16 cellular contexts compared by ENCODE assay signal in genomic region chr1:29245261-29245660, GRCh38. TPM values are rescaled to one million over a fixed set of nuclear protein-coding genes. Genes with fewer than 3 reads are reported as not detected.
DNase-seq lines count a peak whose midpoint lies in the region; ATAC-seq, FAIRE-seq and TF ChIP-seq lines count a peak whose summit lies in the region.
"Had no signal": no experiment of that assay in that cellular context is flagged by ENCODE, and none has a peak within 500 bp of the region (broad histone marks: within the 10 kb centered on the region; RNA-seq: fewer than 3 reads in every experiment).

No MANE protein-coding gene starts in this region.

- CTCF ChIA-PET in HepG2 (lab: Yijun Ruan, JAX; ENCODE audit: low intra/inter-chr PET ratio, low total read pairs): no interaction called here
- CTCF ChIA-PET in RWPE1 (lab: Yijun Ruan, JAX): interaction anchor here (0.6 to 1.1 kb wide), 7 partner anchors 10 to 1135 kb away, joined by 3 to 4 read pairs (median 4); no protein-coding TSS in a partner anchor

- H3K9ac ChIP-seq in HepG2 (ENCODE audit: insufficient read depth, low read depth, low read length) (no peak overlapping the region), mesendoderm (ENCODE audit: low read length) (no peak overlapping the region)

- no peaks in the 10 kb centered on the region for H3K9me3 Mint-ChIP-seq in chondrocyte (ENCODE audit: low read depth)
- H3K9me3 Mint-ChIP-seq: CD4-positive, alpha-beta memory T cell; GM23338; H9 had no signal

- no peak for TF ChIP-seq CTCF in HepG2 (CRISPR knock-in tag; IDR thresholded peaks at IDR 0.05)
- TF ChIP-seq CTCF in right lobe of liver (IDR thresholded peaks at IDR 0.05): no peak
- no peak for TF ChIP-seq CTCF in RWPE1 (conservative IDR thresholded peaks at IDR 0.05; ENCODE audit: low read depth)
- no peak for TF ChIP-seq CTCF in chondrocyte (IDR thresholded peaks at IDR 0.05)
- TF ChIP-seq CTCF in thyroid gland (IDR thresholded peaks at IDR 0.05): no peak

- POLR2A ChIA-PET in HepG2 (lab: Yijun Ruan, JAX): no interaction called here
- POLR2A ChIA-PET in RWPE1 (lab: Yijun Ruan, JAX; ENCODE audit: low non-redundant PET): no interaction called here

- no peak overlapping the region for H3K18ac ChIP-seq in mesendoderm (ENCODE audit: low read length)

- FAIRE-seq in HepG2 (lab: Jason Lieb, UNC): no peak
- FAIRE-seq: D721Med, G401.6, GM19239 had no signal

- no peak overlapping the region for H3K4me3 Mint-ChIP-seq in chondrocyte (ENCODE audit: unreplicated experiment)
- H3K4me3 Mint-ChIP-seq: B cell; CD4-positive, alpha-beta memory T cell; GM23338; H9 had no signal

- no peaks in the 10 kb centered on the region for H3K9me3 ChIP-seq in HepG2 (ENCODE audit: low read length)
- no peaks in the 10 kb centered on the region for H3K9me3 ChIP-seq in right lobe of liver
- no peaks in the 10 kb centered on the region for H3K9me3 ChIP-seq in thyroid gland

- H3K4me1 ChIP-seq in HepG2 (ENCODE audit: insufficient read depth, low read length): peaks cover 45% of the 10 kb centered on the region
- peaks cover 0 to 7% (median 0%) of the 10 kb centered on the region in 4 donors for H3K4me1 ChIP-seq in right lobe of liver
- peaks cover 46% of the 10 kb centered on the region for H3K4me1 ChIP-seq in mesendoderm (ENCODE audit: control insufficient read depth, low read depth, low read length)
- H3K4me1 ChIP-seq in thyroid gland: no peaks in the 10 kb centered on the region

- TF ChIP-seq RAD21 in HepG2 (CRISPR knock-in tag; IDR thresholded peaks at IDR 0.05): no peak

- no peak for TF ChIP-seq EP300 in HepG2 (IDR thresholded peaks at IDR 0.05; ENCODE audit: low read depth in 2 of 2, low read length in 2 of 2)
- TF ChIP-seq EP300 in HepG2 (CRISPR knock-in tag; IDR thresholded peaks at IDR 0.05; ENCODE audit: borderline replicate concordance): no peak

- H4K8ac ChIP-seq in mesendoderm (ENCODE audit: low read depth, low read length): no peak overlapping the region

- intact Hi-C loops in HepG2 (cut with micrococcal nuclease; ENCODE audit: unreplicated experiment) (no loop called here), right lobe of liver (cut with DNase I) (loop anchor here in 1 of 2 donors (10.0 kb wide), 1 partner anchor 1140 kb away; no protein-coding TSS in a partner anchor), thyroid gland (cut with DNase I) (no loop called here)

- DNase-seq in HepG2 (ENCODE audit: low spot score) (no peak), right lobe of liver (no peak), RWPE1 (ENCODE audit: low spot score) (no peak), mesendoderm (no peak), chondrocyte (ENCODE audit: low spot score) (no peak), thyroid gland (no peak)
- DNase-seq: 8988T; CD4-positive, alpha-beta memory T cell; H9 had no signal

- H4K5ac ChIP-seq in mesendoderm (ENCODE audit: low read length): no peak overlapping the region

- ATAC-seq in HepG2 (peak; percentile 7; the same call in 1 of the 3 replicates), right lobe of liver (no peak), GM21825 (IDR thresholded peaks at IDR 0.05; ENCODE audit: unreplicated experiment) (no peak), GM21619 (IDR thresholded peaks at IDR 0.05; ENCODE audit: unreplicated experiment) (no peak)

- no peaks in the 10 kb centered on the region for H3K36me3 ChIP-seq in HepG2 (replicated peaks in 1 of 2; ENCODE audit: control insufficient read depth in 1 of 2, insufficient read depth in 2 of 2, low read length in 2 of 2)
- H3K36me3 ChIP-seq in right lobe of liver: no peaks in the 10 kb centered on the region
- no peaks in the 10 kb centered on the region for H3K36me3 ChIP-seq in mesendoderm (ENCODE audit: control insufficient read depth, insufficient read depth, low read length)
- H3K36me3 ChIP-seq in thyroid gland: no peaks in the 10 kb centered on the region

- no peak overlapping the region for H2BK15ac ChIP-seq in mesendoderm (replicated peaks; ENCODE audit: low read depth)

- no TSS peak for BruUV-seq in HepG2 (replicated peaks; lab: Mats Ljungman, UMichigan)

- H3K56ac ChIP-seq in mesendoderm (ENCODE audit: low read length): peak overlapping the region; percentile 60

- no peak overlapping the region for H2BK120ac ChIP-seq in mesendoderm (ENCODE audit: low read depth, low read length)

- no peak overlapping the region for H2AFZ ChIP-seq in HepG2 (ENCODE audit: low read length)
- H2AFZ ChIP-seq: GM23338 had no signal

- H3K4me3 ChIP-seq in HepG2 (replicated peaks in 1 of 3; ENCODE audit: insufficient read depth in 1 of 3, low read depth in 2 of 3, low read length in 3 of 3) (no peak overlapping the region), right lobe of liver (no peak overlapping the region), mesendoderm (ENCODE audit: low read length) (no peak overlapping the region), thyroid gland (replicated peaks in 1 of 3) (no peak overlapping the region)
- H3K4me3 ChIP-seq: GM23338 had no signal

- WGBS in HepG2 (ENCODE audit: low lambda C conversion rate): 89% methylated on average over 5 of the region's 6 CpGs
- 90% methylated on average over 2 of the region's 6 CpGs for WGBS in right lobe of liver (ENCODE audit: insufficient coverage, low coverage, low lambda C conversion rate, missing lambda C conversion rate)
- WGBS in mesendoderm (ENCODE audit: extremely low coverage, insufficient coverage, low lambda C conversion rate): no CpG with 5 or more reads among the region's 6 CpGs
- WGBS in thyroid gland, 2 donors: 81 to 90% methylated on average over 3 to 6 of the region's 6 CpGs

- H3K79me1 ChIP-seq in mesendoderm (ENCODE audit: low read length): peaks cover 43% of the 10 kb centered on the region

- peaks cover 17% of the 10 kb centered on the region for H3K4me1 Mint-ChIP-seq in chondrocyte (ENCODE audit: low read depth)
- H3K4me1 Mint-ChIP-seq: B cell; CD4-positive, alpha-beta memory T cell had no signal

- no peak overlapping the region for H3K27ac Mint-ChIP-seq in chondrocyte (ENCODE audit: unreplicated experiment)
- H3K27ac Mint-ChIP-seq: B cell; CD4-positive, alpha-beta memory T cell; GM23338; H9 had no signal

- no peaks in the 10 kb centered on the region for H3K27me3 Mint-ChIP-seq in chondrocyte (ENCODE audit: low read depth)

- peak overlapping the region; percentile 76 for H2AK5ac ChIP-seq in mesendoderm (ENCODE audit: low read length)

- peaks cover 22% of the 10 kb centered on the region for H4K20me1 ChIP-seq in HepG2 (ENCODE audit: insufficient read depth, low read length)

- H3K79me2 ChIP-seq in HepG2 (ENCODE audit: insufficient read depth, low read length) (peaks cover 30% of the 10 kb centered on the region), mesendoderm (ENCODE audit: control insufficient read depth, insufficient read depth, low read length) (peaks cover 63% of the 10 kb centered on the region)

- TF ChIP-seq POLR2A in HepG2 (IDR thresholded peaks at IDR 0.05; ENCODE audit: insufficient read depth in 1 of 2, low read depth in 2 of 2, low read length in 2 of 2) (no peak), right lobe of liver (IDR thresholded peaks at IDR 0.05) (no peak), thyroid gland (IDR thresholded peaks at IDR 0.05) (no peak)

- H3K23ac ChIP-seq in mesendoderm (ENCODE audit: low read length): no peak overlapping the region

- in situ Hi-C loops in HepG2 (cut with HindIII; ENCODE audit: extremely low pct_ligation_motif_present, low pct_unique_long_range_greater_than_20kb): loop anchor here (10.0 kb wide), 1 partner anchor 1470 kb away; no protein-coding TSS in a partner anchor

- no peaks in the 10 kb centered on the region for H3K27me3 ChIP-seq in HepG2 (ENCODE audit: control insufficient read depth in 1 of 2, insufficient read depth in 2 of 2, low read length in 2 of 2)
- H3K27me3 ChIP-seq in right lobe of liver: no peaks in the 10 kb centered on the region
- H3K27me3 ChIP-seq in mesendoderm (ENCODE audit: insufficient read depth, low read length, poor library complexity): no peaks in the 10 kb centered on the region
- no peaks in the 10 kb centered on the region for H3K27me3 ChIP-seq in thyroid gland

- H3K4me2 ChIP-seq in HepG2 (ENCODE audit: low read depth, low read length) (no peak overlapping the region), mesendoderm (ENCODE audit: low read length) (no peak overlapping the region)
- H3K4me2 ChIP-seq: GM23338 had no signal

- H2BK5ac ChIP-seq in mesendoderm (ENCODE audit: low read length): no peak overlapping the region

- no peak overlapping the region for H3K4ac ChIP-seq in mesendoderm (ENCODE audit: low read depth, low read length)

- H3K27ac ChIP-seq in HepG2 (ENCODE audit: extremely low read length, insufficient read depth, low read length): no peak overlapping the region
- no peak overlapping the region for H3K27ac ChIP-seq in right lobe of liver
- H3K27ac ChIP-seq in RWPE1: peak overlapping the region; percentile 17
- H3K27ac ChIP-seq in mesendoderm (ENCODE audit: low read depth, low read length): no peak overlapping the region
- H3K27ac ChIP-seq in thyroid gland: no peak overlapping the region

- H3K36me3 Mint-ChIP-seq in chondrocyte (ENCODE audit: low read depth): no peaks in the 10 kb centered on the region
- H3K36me3 Mint-ChIP-seq: CD4-positive, alpha-beta memory T cell had no signal

RNA-seq across cellular contexts. Expression of gene PTPRU, which starts 8.9 kb away (rescaled TPM):
- 11.0 and 21.6 TPM in 2 replicates for total RNA-seq in HepG2 (2016; rRNA removed; fragmentation: Illumina TruSeq; extraction: Trizol)
- total RNA-seq in HepG2 (2016; cell fraction: cytosol; rRNA removed; fragmentation: Illumina TruSeq; extraction: Trizol; ENCODE audit: low read depth): 3.9 and 4.0 TPM in 2 replicates
- total RNA-seq in HepG2 (2016; cell fraction: insoluble cytoplasmic fraction; rRNA removed; fragmentation: Illumina TruSeq; extraction: Trizol): 9.4 and 20.9 TPM in 2 replicates
- total RNA-seq in HepG2 (2016; cell fraction: membrane; rRNA removed; fragmentation: Illumina TruSeq; extraction: Trizol): 14.5 and 15.1 TPM in 2 replicates
- 20.3 and 29.1 TPM in 2 replicates for total RNA-seq in HepG2 (2016; cell fraction: nucleus; rRNA removed; fragmentation: Illumina TruSeq; extraction: Trizol)
- 22.3 and 27.8 TPM in 2 replicates for polyA plus RNA-seq in HepG2 (2011; rRNA removed)
- 16.2 and 24.5 TPM in 2 replicates for polyA plus RNA-seq in HepG2 (2011; cell fraction: cytosol; rRNA removed)
- 56.1 and 65.4 TPM in 2 replicates for polyA plus RNA-seq in HepG2 (2011; cell fraction: nucleus; rRNA removed)
- 12.1 and 22.3 TPM in 2 replicates for polyA plus RNA-seq in HepG2 (2012)
- 1.8 and 2.3 TPM in 2 replicates for polyA plus RNA-seq in HepG2 (2016; cell fraction: cytosol; fragmentation: Illumina TruSeq; extraction: Trizol; ENCODE audit: low read depth)
- polyA plus RNA-seq in HepG2 (2016; cell fraction: insoluble cytoplasmic fraction; fragmentation: Illumina TruSeq; extraction: Trizol; ENCODE audit: low read depth): 9.7 and 12.0 TPM in 2 replicates
- polyA plus RNA-seq in HepG2 (2016; cell fraction: membrane; fragmentation: Illumina TruSeq; extraction: Trizol; ENCODE audit: low read depth): 6.6 and 8.7 TPM in 2 replicates
- 46.5 and 51.1 TPM in 2 replicates for polyA plus RNA-seq in HepG2 (2016; cell fraction: nucleus; fragmentation: Illumina TruSeq; extraction: Trizol; ENCODE audit: insufficient read depth, low read depth)
- 28.3 and 104 TPM in 2 replicates for polyA minus RNA-seq in HepG2 (2011; rRNA and poly(A)+ RNA removed; ENCODE audit: low replicate concordance)
- polyA minus RNA-seq in HepG2 (2011; cell fraction: cytosol; rRNA and poly(A)+ RNA removed): 33.6 and 37.1 TPM in 2 replicates
- 18.0 and 19.9 TPM in 2 replicates for polyA minus RNA-seq in HepG2 (2011; cell fraction: nucleus; rRNA and poly(A)+ RNA removed)
- 10 to 100 TPM in 4 of 6 experiments, 1 to 10 TPM in 2; 4.8 to 22.3 (median 14.5) TPM for total RNA-seq in right lobe of liver
- polyA plus RNA-seq in mesendoderm (2013, experiment 1 of 2): 25.6 TPM
- polyA plus RNA-seq in mesendoderm (2013, experiment 2 of 2): 25.8 TPM
- total RNA-seq in chondrocyte: 12.6 to 20.7 TPM (median 14.8 TPM) in 3 replicates
- total RNA-seq in thyroid gland: 10 to 100 TPM; 12.4 to 30.0 (median 17.9) TPM
- polyA plus RNA-seq: CD4-positive, alpha-beta memory T cell had no signal

RNA-seq across cellular contexts. Expression of gene MECR, which starts 14.5 kb away (rescaled TPM):
- total RNA-seq in HepG2 (2016; rRNA removed; fragmentation: Illumina TruSeq; extraction: Trizol) (21.2 and 24.9 TPM in 2 replicates), right lobe of liver (10 to 100 TPM; 13.1 to 22.1 (median 15.7) TPM), chondrocyte (15.2 to 24.5 TPM (median 15.6 TPM) in 3 replicates), thyroid gland (10 to 100 TPM; 10.2 to 30.9 (median 18.0) TPM)
- 40.7 and 49.2 TPM in 2 replicates for total RNA-seq in HepG2 (2016; cell fraction: cytosol; rRNA removed; fragmentation: Illumina TruSeq; extraction: Trizol; ENCODE audit: low read depth)
- 18.4 and 19.7 TPM in 2 replicates for total RNA-seq in HepG2 (2016; cell fraction: insoluble cytoplasmic fraction; rRNA removed; fragmentation: Illumina TruSeq; extraction: Trizol)
- total RNA-seq in HepG2 (2016; cell fraction: membrane; rRNA removed; fragmentation: Illumina TruSeq; extraction: Trizol): 43.7 and 46.5 TPM in 2 replicates
- total RNA-seq in HepG2 (2016; cell fraction: nucleus; rRNA removed; fragmentation: Illumina TruSeq; extraction: Trizol): 20.0 and 20.4 TPM in 2 replicates
- 18.8 and 19.0 TPM in 2 replicates for polyA plus RNA-seq in HepG2 (2011; rRNA removed)
- polyA plus RNA-seq in HepG2 (2011; cell fraction: cytosol; rRNA removed): 13.7 and 17.3 TPM in 2 replicates
- 21.4 and 26.7 TPM in 2 replicates for polyA plus RNA-seq in HepG2 (2011; cell fraction: nucleus; rRNA removed)
- polyA plus RNA-seq in HepG2 (2012): 12.7 and 17.0 TPM in 2 replicates
- 61.3 and 62.7 TPM in 2 replicates for polyA plus RNA-seq in HepG2 (2016; cell fraction: cytosol; fragmentation: Illumina TruSeq; extraction: Trizol; ENCODE audit: low read depth)
- polyA plus RNA-seq in HepG2 (2016; cell fraction: insoluble cytoplasmic fraction; fragmentation: Illumina TruSeq; extraction: Trizol; ENCODE audit: low read depth): 17.8 and 18.6 TPM in 2 replicates
- 46.4 and 47.2 TPM in 2 replicates for polyA plus RNA-seq in HepG2 (2016; cell fraction: membrane; fragmentation: Illumina TruSeq; extraction: Trizol; ENCODE audit: low read depth)
- 28.0 and 30.8 TPM in 2 replicates for polyA plus RNA-seq in HepG2 (2016; cell fraction: nucleus; fragmentation: Illumina TruSeq; extraction: Trizol; ENCODE audit: insufficient read depth, low read depth)
- 26.2 and 47.2 TPM in 2 replicates for polyA minus RNA-seq in HepG2 (2011; rRNA and poly(A)+ RNA removed; ENCODE audit: low replicate concordance)
- polyA minus RNA-seq in HepG2 (2011; cell fraction: cytosol; rRNA and poly(A)+ RNA removed): 8.0 and 9.2 TPM in 2 replicates
- polyA minus RNA-seq in HepG2 (2011; cell fraction: nucleus; rRNA and poly(A)+ RNA removed): 22.4 and 23.0 TPM in 2 replicates
- 21.4 TPM for polyA plus RNA-seq in mesendoderm (2013, experiment 1 of 2)
- polyA plus RNA-seq in mesendoderm (2013, experiment 2 of 2): 23.3 TPM
